Comparison of ENCODE assay signal across 19 cellular contexts in genomic region chr15:78102741-78103140, GRCh38. TPM values are rescaled to one million over a fixed set of nuclear protein-coding genes. Genes with fewer than 3 reads are reported as not detected.
DNase-seq lines count a peak whose midpoint lies in the region; FAIRE-seq and TF ChIP-seq lines count a peak whose summit lies in the region.
"Had no signal": no experiment of that assay in that cellular context is flagged by ENCODE, and none has a peak within 500 bp of the region (broad histone marks: within the 10 kb centered on the region; RNA-seq: fewer than 3 reads in every experiment).

No MANE protein-coding gene starts in this region.

- TF ChIP-seq CTCF in Peyer's patch (IDR thresholded peaks at IDR 0.05): no peak
- no peak for TF ChIP-seq CTCF in transverse colon (IDR thresholded peaks at IDR 0.05)

- CTCF ChIA-PET in activated naive CD4-positive, alpha-beta T cell treated with anti-CD3 and anti-CD28 coated beads, Interleukin-2, amount 10 ng/mL, durations not matched to agents 7 days and 5 days (lab: Charles Lee): interaction anchor here (0.7 to 11.1 kb wide), 5 partner anchors 9 to 146 kb away, joined by 3 to 106 read pairs (median 4); no protein-coding TSS in a partner anchor

- H3K27ac ChIP-seq in Peyer's patch (peak overlapping the region in 3 of 4 donors; percentile 68 to 80 (median 70)), transverse colon (peak overlapping the region in 1 of 4 donors; percentile 38)
- H3K27ac ChIP-seq: suprapubic skin had no signal

- DNase-seq in activated naive CD4-positive, alpha-beta T cell treated with anti-CD3 and anti-CD28 coated beads, Interleukin-2, amount 10 ng/mL, durations not matched to agents 7 days and 5 days: no peak
- no peak for DNase-seq in activated naive CD4-positive, alpha-beta T cell treated with Interleukin-2 at 50 U/mL for 16 hours
- no peak for DNase-seq in Peyer's patch
- DNase-seq in islet precursor cell: peak; percentile 49
- DNase-seq in transverse colon: peak; percentile 6
- no peak for DNase-seq in AG08395 (ENCODE audit: low spot score)
- no peak for DNase-seq in NCI-H1092 treated with DMSO at 0.1 percent for 48 hours (lab: John Stamatoyannopoulos, UW)
- no peak for DNase-seq in GM12891 (ENCODE audit: insufficient read length, low spot score)
- DNase-seq: anterior cingulate cortex, caudate nucleus, esophagus squamous epithelium, KBM-7, NCI-H2029 treated with DMSO at 0.1 percent for 48 hours, NCI-H446 treated with DMSO at 0.1 percent for 48 hours, RPMI8226 had no signal

- H3K27me3 Mint-ChIP-seq in activated naive CD4-positive, alpha-beta T cell treated with anti-CD3 and anti-CD28 coated beads, Interleukin-2, amount 10 ng/mL, durations not matched to agents 7 days and 5 days: peaks cover 3% of the 10 kb centered on the region

- FAIRE-seq in GM12891 (lab: Jason Lieb, UNC): no peak

- H3K4me1 ChIP-seq in Peyer's patch (peaks cover 0 to 18% (median 8%) of the 10 kb centered on the region in 4 donors), transverse colon (peaks cover 0 to 16% (median 0%) of the 10 kb centered on the region in 4 donors)

- TF ChIP-seq POLR2A in Peyer's patch (IDR thresholded peaks at IDR 0.05): no peak
- TF ChIP-seq POLR2A in transverse colon (IDR thresholded peaks at IDR 0.05): no peak
- no peak for TF ChIP-seq POLR2A in GM12891 (IDR thresholded peaks at IDR 0.05; ENCODE audit: low read depth, low read length)

- peak overlapping the region; percentile 95 for H3K27ac Mint-ChIP-seq in activated naive CD4-positive, alpha-beta T cell treated with anti-CD3 and anti-CD28 coated beads, Interleukin-2, amount 10 ng/mL, durations not matched to agents 7 days and 5 days

- H3K4me3 ChIP-seq in Peyer's patch: no peak overlapping the region
- no peak overlapping the region for H3K4me3 ChIP-seq in transverse colon
- H3K4me3 ChIP-seq: esophagus squamous epithelium, left lung, suprapubic skin had no signal

- intact Hi-C loops in transverse colon (cut with DNase I; ENCODE audit: low total_unique reads): no loop called here

- no peaks in the 10 kb centered on the region for H3K9me3 ChIP-seq in Peyer's patch
- H3K9me3 ChIP-seq in transverse colon: no peaks in the 10 kb centered on the region
- H3K9me3 ChIP-seq: esophagus squamous epithelium, left lung, suprapubic skin had no signal

- in situ Hi-C loops in transverse colon (cut with MboI; ENCODE audit: low pct_ligation_motif_present in 1 of 4, low pct_unique_long_range_greater_than_20kb in 1 of 4, low sequenced_read_pairs in 3 of 4): loop anchor here in 2 of 4 donors (10.0 to 25.0 kb wide), 3 partner anchors 98 to 138 kb away; partner anchors contain the start of gene ACSBG1 (in 1 of the 2)

- 74% methylated on average over 6 of the region's 6 CpGs; no CpG with 5 or more reads in 1 of the 2 donors for WGBS in transverse colon (ENCODE audit: low coverage in 1 of 2), 2 donors

- H3K27me3 ChIP-seq in Peyer's patch: no peaks in the 10 kb centered on the region
- no peaks in the 10 kb centered on the region for H3K27me3 ChIP-seq in transverse colon
- H3K27me3 ChIP-seq: esophagus squamous epithelium, left lung, suprapubic skin had no signal

- H3K4me3 Mint-ChIP-seq in activated naive CD4-positive, alpha-beta T cell treated with anti-CD3 and anti-CD28 coated beads, Interleukin-2, amount 10 ng/mL, durations not matched to agents 7 days and 5 days: no peak overlapping the region

- peaks cover 68% of the 10 kb centered on the region for H3K4me1 Mint-ChIP-seq in activated naive CD4-positive, alpha-beta T cell treated with anti-CD3 and anti-CD28 coated beads, Interleukin-2, amount 10 ng/mL, durations not matched to agents 7 days and 5 days

- H3K36me3 Mint-ChIP-seq in activated naive CD4-positive, alpha-beta T cell treated with anti-CD3 and anti-CD28 coated beads, Interleukin-2, amount 10 ng/mL, durations not matched to agents 7 days and 5 days: no peaks in the 10 kb centered on the region

- no peaks in the 10 kb centered on the region for H3K36me3 ChIP-seq in Peyer's patch
- H3K36me3 ChIP-seq in transverse colon: no peaks in the 10 kb centered on the region
- H3K36me3 ChIP-seq: esophagus squamous epithelium, left lung, suprapubic skin had no signal

- no peak for TF ChIP-seq EP300 in transverse colon (IDR thresholded peaks at IDR 0.05; ENCODE audit: low read depth)

- H3K9me3 Mint-ChIP-seq in activated naive CD4-positive, alpha-beta T cell treated with anti-CD3 and anti-CD28 coated beads, Interleukin-2, amount 10 ng/mL, durations not matched to agents 7 days and 5 days: no peaks in the 10 kb centered on the region

TF ChIP-seq in GM12891, 5 proteins besides CTCF, POLR2A, EP300 and RAD21:
- TF ChIP-seq PAX5 (IDR thresholded peaks at IDR 0.05; ENCODE audit: insufficient read depth, low read length, severe bottlenecking) (no peak), POLR2AphosphoS5 (IDR thresholded peaks at IDR 0.05; ENCODE audit: low read depth, low read length) (no peak), POU2F2 (IDR thresholded peaks at IDR 0.05; ENCODE audit: low read depth, low read length) (no peak), SPI1 (IDR thresholded peaks at IDR 0.05; ENCODE audit: low read depth, low read length) (no peak), TAF1 (IDR thresholded peaks at IDR 0.05; ENCODE audit: low read depth, low read length) (no peak)

RNA-seq across cellular contexts. Expression of gene SH2D7, which starts 10.4 kb away (rescaled TPM):
- total RNA-seq in Peyer's patch: 1 to 10 TPM; 3.3 to 7.7 (median 4.6) TPM
- total RNA-seq in transverse colon: 1 to 10 TPM in 3 of 4 donors, not detected in 1; 6.0 to 9.7 (median 9.3) TPM
- not detected for polyA plus RNA-seq in GM12891 (2012; ENCODE audit: low read depth, missing spikeins)
- total RNA-seq: esophagus squamous epithelium, left lung, pulmonary artery endothelial cell, suprapubic skin had no signal
- polyA plus RNA-seq: AG04450 had no signal

RNA-seq across cellular contexts. Expression of gene TBC1D2B, which starts 25.2 kb away (rescaled TPM):
- 10 to 100 TPM; 52.9 to 94.9 (median 72.4) TPM for total RNA-seq in Peyer's patch
- 10 to 100 TPM; 40.4 to 62.6 (median 53.8) TPM for total RNA-seq in transverse colon
- polyA plus RNA-seq in GM12891 (2012; ENCODE audit: low read depth, missing spikeins): 19.7 TPM

RNA-seq across cellular contexts. Expression of gene CIB2, which starts 28.5 kb away (rescaled TPM):
- total RNA-seq in Peyer's patch (10 to 100 TPM; 17.5 to 70.9 (median 21.0) TPM), transverse colon (10 to 100 TPM in 2 of 4 donors, 1 to 10 TPM in 2; 8.4 to 19.5 (median 9.5) TPM)
- 1.8 TPM for polyA plus RNA-seq in GM12891 (2012; ENCODE audit: low read depth, missing spikeins)

RNA-seq across cellular contexts. Expression of gene IDH3A, which starts 46.4 kb away (rescaled TPM):
- total RNA-seq in Peyer's patch (100 to 1,000 TPM; 102 to 175 (median 118) TPM), transverse colon (100 to 1,000 TPM; 149 to 369 (median 166) TPM)
- polyA plus RNA-seq in GM12891 (2012; ENCODE audit: low read depth, missing spikeins): 144 TPM

Comparison
In these comparisons a context has a peak if more than half of its experiments do, and no peak if none do; other contexts are left out.
1. DNase-seq: peak in islet precursor cell (single experiment) and transverse colon (single experiment); none in activated naive CD4-positive, alpha-beta T cell treated with anti-CD3 and anti-CD28 coated beads, Interleukin-2, amount 10 ng/mL, durations not matched to agents 7 days and 5 days (single experiment), activated naive CD4-positive, alpha-beta T cell treated with Interleukin-2 at 50 U/mL for 16 hours (single experiment), Peyer's patch (0 of 3), AG08395 (single experiment), NCI-H1092 treated with DMSO at 0.1 percent for 48 hours (single experiment) and GM12891 (single experiment).